8 cellular contexts compared by ENCODE assay signal in genomic region chr17:75980188-75981018, GRCh38. TPM values are rescaled to one million over a fixed set of nuclear protein-coding genes. Genes with fewer than 3 reads are reported as not detected.
DNase-seq lines count a peak whose midpoint lies in the region; ATAC-seq and TF ChIP-seq lines count a peak whose summit lies in the region.

No MANE protein-coding gene starts in this region.

- H3K27ac ChIP-seq in GM23248 (peak overlapping the region; percentile 99), RWPE1 (peak overlapping the region; percentile 98), esophagus squamous epithelium (peak overlapping the region; percentile 98 to 99 (median 98)), psoas muscle (peak overlapping the region; percentile 94)

- H3K4me1 ChIP-seq in GM23248 (ENCODE audit: insufficient read depth) (peaks cover 56% of the 10 kb centered on the region), esophagus squamous epithelium (peaks cover 22 to 89% (median 57%) of the 10 kb centered on the region in 3 donors), psoas muscle (peaks cover 27% of the 10 kb centered on the region)

- peaks cover 46% of the 10 kb centered on the region for H3K79me2 ChIP-seq in GM23248 (ENCODE audit: insufficient read depth)

- H3K4me2 ChIP-seq in GM23248 (ENCODE audit: unreplicated experiment), result peak overlapping the region; percentile 90

- POLR2A ChIA-PET in RWPE1 (lab: Yijun Ruan, JAX; ENCODE audit: low non-redundant PET), result interaction anchor here (0.6 kb wide), 1 partner anchor 79 kb away, joined by 3 read pairs; no protein-coding TSS in a partner anchor

- H2AFZ ChIP-seq in GM23248, result peak overlapping the region; percentile 85

- no peaks in the 10 kb centered on the region for H4K20me1 ChIP-seq in GM23248 (ENCODE audit: insufficient read depth)

- no peaks in the 10 kb centered on the region for H3K9me3 ChIP-seq in GM23248 (ENCODE audit: low read depth)
- no peaks in the 10 kb centered on the region for H3K9me3 ChIP-seq in esophagus squamous epithelium
- no peaks in the 10 kb centered on the region for H3K9me3 ChIP-seq in psoas muscle

- intact Hi-C loops in esophagus squamous epithelium (cut with DNase I), result no loop called here
- intact Hi-C loops in psoas muscle (cut with DNase I), result loop anchor here in 1 of 2 donors (2.0 kb wide), 1 partner anchor 40 kb away; the partner anchor contains the start of gene FBF1

- in situ Hi-C loops in GM23248 (cut with MboI), result no loop called here

- peak; percentile 60 for DNase-seq in GM23248
- DNase-seq in RWPE1 (ENCODE audit: low spot score), result no peak
- DNase-seq in esophagus squamous epithelium (lab: John Stamatoyannopoulos, UW), result no peak
- no peak for DNase-seq in psoas muscle
- no peak for DNase-seq in NCI-H2196 (lab: John Stamatoyannopoulos, UW; ENCODE audit: unreplicated experiment)

- H3K4me3 ChIP-seq in GM23248, result peak overlapping the region; percentile 88
- H3K4me3 ChIP-seq in esophagus squamous epithelium, result peak overlapping the region; percentile 76 to 88 (median 86)
- peak overlapping the region; percentile 85 for H3K4me3 ChIP-seq in psoas muscle

- H3K27me3 ChIP-seq in GM23248 (replicated peaks; ENCODE audit: insufficient read depth), result no peaks in the 10 kb centered on the region
- H3K27me3 ChIP-seq in esophagus squamous epithelium, result no peaks in the 10 kb centered on the region
- H3K27me3 ChIP-seq in psoas muscle (ENCODE audit: insufficient read depth in 3 of 3, low read length in 2 of 3), result no peaks in the 10 kb centered on the region

- TF ChIP-seq CTCF in RWPE1 (conservative IDR thresholded peaks at IDR 0.05; ENCODE audit: low read depth) (no peak), esophagus squamous epithelium (IDR thresholded peaks at IDR 0.05) (no peak), psoas muscle (IDR thresholded peaks at IDR 0.05) (no peak)

- peaks cover 43% of the 10 kb centered on the region for H3F3A ChIP-seq in GM23248 (ENCODE audit: insufficient read depth)

- H3K36me3 ChIP-seq in GM23248 (ENCODE audit: low read depth), result no peaks in the 10 kb centered on the region
- no peaks in the 10 kb centered on the region for H3K36me3 ChIP-seq in esophagus squamous epithelium
- no peaks in the 10 kb centered on the region for H3K36me3 ChIP-seq in psoas muscle (ENCODE audit: insufficient read depth in 1 of 2, low read depth in 1 of 2)

- H3K9me2 ChIP-seq in GM23248 (ENCODE audit: insufficient read depth), result no peaks in the 10 kb centered on the region

- no peak for TF ChIP-seq POLR2A in esophagus squamous epithelium (IDR thresholded peaks at IDR 0.05)

- CTCF ChIA-PET in RWPE1 (lab: Yijun Ruan, JAX), result interaction anchor here (0.6 to 1.5 kb wide), 4 partner anchors 22 to 464 kb away, joined by 3 to 4 read pairs (median 4); partner anchors contain the start of gene TSEN54

- 47% methylated on average over 18 of the region's 18 CpGs for WGBS in GM23248 (ENCODE audit: low coverage in 1 of 2, low lambda C conversion rate in 2 of 2, missing lambda C conversion rate in 2 of 2), 2 experiments
- 66 to 73% methylated on average over 15 to 18 of the region's 18 CpGs for WGBS in esophagus squamous epithelium, 2 donors
- 81 to 82% (median 82%) methylated on average over 18 of the region's 18 CpGs for WGBS in psoas muscle, 3 donors

- peak overlapping the region; percentile 95 for H3K9ac ChIP-seq in GM23248

- ATAC-seq in psoas muscle, result no peak
- ATAC-seq in GM21447 (IDR thresholded peaks at IDR 0.05; ENCODE audit: unreplicated experiment), result no peak
- no peak for ATAC-seq in HG03521 (IDR thresholded peaks at IDR 0.05; ENCODE audit: unreplicated experiment)
- ATAC-seq in GM18511 (IDR thresholded peaks at IDR 0.05; ENCODE audit: unreplicated experiment), result no peak

RNA-seq across cellular contexts. Expression of gene TEN1, which starts 1.4 kb away (rescaled TPM):
- total RNA-seq in GM23248 (2014; rRNA removed; shearing (Covaris generic)), result 18.2 and 19.5 TPM in 2 replicates
- polyA plus RNA-seq in GM23248 (2016; fragmentation: Nextera tagmentation; extraction: Ambion mirVana), result 21.2 and 23.1 TPM in 2 replicates
- 10 to 100 TPM; 24.6 to 40.6 (median 26.2) TPM for total RNA-seq in esophagus squamous epithelium
- total RNA-seq in psoas muscle, result 1 to 10 TPM; 3.4 to 8.8 (median 7.0) TPM
- polyA plus RNA-seq in psoas muscle, result 10 to 100 TPM; 14.7 to 21.1 (median 19.4) TPM

RNA-seq across cellular contexts. Expression of gene ACOX1, which starts 1.4 kb away (rescaled TPM):
- 27.6 and 36.3 TPM in 2 replicates for total RNA-seq in GM23248 (2014; rRNA removed; shearing (Covaris generic))
- polyA plus RNA-seq in GM23248 (2016; fragmentation: Nextera tagmentation; extraction: Ambion mirVana) (17.4 and 20.5 TPM in 2 replicates), psoas muscle (10 to 100 TPM; 13.0 to 26.1 (median 16.3) TPM)
- total RNA-seq in esophagus squamous epithelium (10 to 100 TPM; 46.9 to 73.3 (median 62.3) TPM), psoas muscle (10 to 100 TPM; 58.1 to 78.8 (median 64.4) TPM)

RNA-seq across cellular contexts. Expression of gene CDK3, which starts 20.3 kb away (rescaled TPM):
- total RNA-seq in GM23248 (2014; rRNA removed; shearing (Covaris generic)), result 0.43 and 1.5 TPM in 2 replicates
- 1.9 and 2.0 TPM in 2 replicates for polyA plus RNA-seq in GM23248 (2016; fragmentation: Nextera tagmentation; extraction: Ambion mirVana)
- total RNA-seq in esophagus squamous epithelium, result 1 to 10 TPM; 2.4 to 6.6 (median 3.6) TPM
- total RNA-seq in psoas muscle, result 1 to 10 TPM in 1 of 4 donors, under 1 TPM in 3; 0.60 to 1.4 (median 0.62) TPM
- polyA plus RNA-seq in psoas muscle, result 1 to 10 TPM in 2 of 3 donors, under 1 TPM in 1; 0.47 to 1.9 (median 1.1) TPM

RNA-seq across cellular contexts. Expression of gene FBF1, which starts 39.6 kb away (rescaled TPM):
- 8.3 and 16.6 TPM in 2 replicates for total RNA-seq in GM23248 (2014; rRNA removed; shearing (Covaris generic))
- polyA plus RNA-seq in GM23248 (2016; fragmentation: Nextera tagmentation; extraction: Ambion mirVana) (4.3 TPM in 2 replicates), psoas muscle (10 to 100 TPM in 1 of 3 donors, 1 to 10 TPM in 2; 1.8 to 10.4 (median 3.1) TPM)
- total RNA-seq in esophagus squamous epithelium (10 to 100 TPM; 13.9 to 18.3 (median 15.5) TPM), psoas muscle (1 to 10 TPM; 1.8 to 5.9 (median 3.7) TPM)

RNA-seq across cellular contexts. Expression of gene EVPL, which starts 46.7 kb away (rescaled TPM):
- total RNA-seq in GM23248 (2014; rRNA removed; shearing (Covaris generic)), result not detected in 2 replicates
- polyA plus RNA-seq in GM23248 (2016; fragmentation: Nextera tagmentation; extraction: Ambion mirVana), result not detected in 2 replicates
- total RNA-seq in esophagus squamous epithelium, result 100 to 1,000 TPM; 132 to 604 (median 223) TPM
- total RNA-seq in psoas muscle, result under 1 TPM in 3 of 4 donors, not detected in 1; 0.16 to 0.36 (median 0.19) TPM
- under 1 TPM; 0.03 to 0.07 (median 0.05) TPM for polyA plus RNA-seq in psoas muscle
